18 cellular contexts compared by ENCODE assay signal in the genomic region with DNA sequence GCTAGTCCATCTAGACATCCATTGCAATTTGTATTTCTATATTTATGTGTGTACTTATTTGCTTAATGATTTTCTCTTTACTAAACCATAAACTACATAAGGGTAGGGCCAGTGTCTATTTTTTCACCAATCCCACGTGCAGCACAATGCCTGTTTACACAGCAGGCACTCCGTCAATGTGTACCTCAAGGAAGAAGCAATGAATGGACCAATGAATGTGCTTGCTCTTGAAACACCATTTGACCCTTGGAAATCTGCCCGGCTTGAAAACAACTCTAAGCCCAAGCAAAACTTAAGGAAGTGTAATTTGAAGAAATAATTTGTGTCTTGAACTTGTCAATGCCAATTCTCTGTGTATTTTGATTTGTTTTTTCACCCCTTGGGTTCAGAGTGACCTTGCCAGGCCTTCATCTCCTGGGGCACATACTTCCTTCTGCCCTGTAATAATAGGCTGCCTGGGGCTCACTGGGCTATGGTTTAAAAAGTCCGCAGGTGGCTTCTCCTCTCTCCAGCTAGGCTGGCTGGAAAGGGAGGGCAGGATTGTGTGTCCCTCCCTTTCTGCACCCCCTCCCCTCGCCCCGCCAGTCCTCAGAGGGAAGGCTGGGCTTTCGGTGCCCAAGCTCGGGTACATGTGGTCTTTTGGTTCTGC.
DNase-seq lines count a peak whose midpoint lies in the region; ATAC-seq and TF ChIP-seq lines count a peak whose summit lies in the region.
"Had no signal": no experiment of that assay in that cellular context is flagged by ENCODE, and none has a peak within 500 bp of the region (broad histone marks: within the 10 kb centered on the region; RNA-seq: fewer than 3 reads in every experiment).

No MANE protein-coding gene starts in this region.

- H3K4me3 ChIP-seq in H7 (ENCODE audit: insufficient read depth, low read depth, low read length) (no peak overlapping the region), epithelial cell of proximal tubule (ENCODE audit: low read depth, low read length) (no peak overlapping the region), skeletal muscle cell (ENCODE audit: low read depth, low read length) (no peak overlapping the region)
- H3K4me3 ChIP-seq: GM12878, K562 had no signal

- ATAC-seq in GM18519 (IDR thresholded peaks at IDR 0.05; ENCODE audit: low FRiP score, unreplicated experiment) (no peak), HG03442 (IDR thresholded peaks at IDR 0.05; ENCODE audit: unreplicated experiment) (no peak)
- ATAC-seq: GM12878, K562 had no signal

- TF ChIP-seq CTCF in epithelial cell of proximal tubule (conservative IDR thresholded peaks at IDR 0.05; ENCODE audit: low read depth, low read length) = no peak

- H3K36me3 ChIP-seq in H7 (replicated peaks; ENCODE audit: control insufficient read depth, insufficient read depth, low read length) = no peaks in the 10 kb centered on the region
- H3K36me3 ChIP-seq: brain microvascular endothelial cell, neutrophil had no signal

- DNase-seq in H7 = peak; percentile 55
- peak; percentile 34 for DNase-seq in NCI-H2196 treated with DMSO at 0.1 percent for 48 hours (lab: John Stamatoyannopoulos, UW; ENCODE audit: unreplicated experiment)
- DNase-seq in epithelial cell of proximal tubule (ENCODE audit: low read depth) = peak; percentile 45
- DNase-seq in skeletal muscle cell (ENCODE audit: low read depth) = peak; percentile 55
- no peak for DNase-seq in stimulated activated CD4-positive, alpha-beta T cell treated with anti-CD3 and anti-CD28 coated beads, Interleukin-1b, Interleukin-23, amount 100 ng/mL, for 48 hours
- DNase-seq: activated CD4-positive, CD25-positive, alpha-beta regulatory T cell; activated naive CD4-positive, alpha-beta T cell treated with anti-CD3 and anti-CD28 coated beads, Interleukin-2, amount 10 ng/mL, durations not matched to agents 7 days and 5 days; brain microvascular endothelial cell; effector CD8-positive, alpha-beta T cell; foreskin melanocyte; NCI-H1105 treated with DMSO at 0.1 percent for 48 hours; NCI-H526; T-helper 1 cell had no signal

- no peaks in the 10 kb centered on the region for H3K27me3 ChIP-seq in H7 (ENCODE audit: control insufficient read depth, insufficient read depth, low read length)
- H3K27me3 ChIP-seq: brain microvascular endothelial cell, neutrophil had no signal
